18 cellular contexts compared by ENCODE assay signal in genomic region chr7:71705217-71705616, GRCh38.
A peak's percentile ranks its signal among the peaks of the same experiment; 100 is the strongest.
DNase-seq lines count a peak whose midpoint lies in the region; ATAC-seq lines count a peak whose summit lies in the region.
"Had no signal": no experiment of that assay in that cellular context is flagged by ENCODE, and none has a peak within 500 bp of the region (broad histone marks: within the 10 kb centered on the region; RNA-seq: fewer than 3 reads in every experiment).

No MANE protein-coding gene starts in this region.

- no peak for ATAC-seq in HG03097 (IDR thresholded peaks at IDR 0.05; ENCODE audit: low FRiP score, unreplicated experiment)
- no peak for ATAC-seq in GM18502 (IDR thresholded peaks at IDR 0.05; ENCODE audit: poor library complexity, unreplicated experiment)
- ATAC-seq: GM12878, HCT116 had no signal

- DNase-seq in DMS 273 (lab: John Stamatoyannopoulos, UW; ENCODE audit: unreplicated experiment) = peak; percentile 85
- peak; percentile 43 for DNase-seq in LHCN-M2 (ENCODE audit: low read depth)
- peak; percentile 44 for DNase-seq in RPMI7951 (ENCODE audit: low read depth)
- DNase-seq in myocyte (ENCODE audit: low read depth) = peak; percentile 67
- no peak for DNase-seq in activated gamma-delta T cell (lab: John Stamatoyannopoulos, UW)
- no peak for DNase-seq in occipital lobe (lab: John Stamatoyannopoulos, UW)
- DNase-seq: AML-193, DMS79, NCI-H1105, NCI-H146, NCI-H2081 treated with DMSO at 0.1 percent for 48 hours, NCI-H446 treated with DMSO at 0.1 percent for 48 hours, NCI-H526 treated with DMSO at 0.1 percent for 48 hours, Right ventricle myocardium superior had no signal

Comparison
In these comparisons a context has a peak if more than half of its experiments do, and no peak if none do; other contexts are left out.
1. DNase-seq: peak in DMS 273 (single experiment), LHCN-M2 (single experiment), RPMI7951 (single experiment) and myocyte (single experiment); none in activated gamma-delta T cell (single experiment) and occipital lobe (single experiment).